ENCODE assay signal across 2 cellular contexts in the genomic region with DNA sequence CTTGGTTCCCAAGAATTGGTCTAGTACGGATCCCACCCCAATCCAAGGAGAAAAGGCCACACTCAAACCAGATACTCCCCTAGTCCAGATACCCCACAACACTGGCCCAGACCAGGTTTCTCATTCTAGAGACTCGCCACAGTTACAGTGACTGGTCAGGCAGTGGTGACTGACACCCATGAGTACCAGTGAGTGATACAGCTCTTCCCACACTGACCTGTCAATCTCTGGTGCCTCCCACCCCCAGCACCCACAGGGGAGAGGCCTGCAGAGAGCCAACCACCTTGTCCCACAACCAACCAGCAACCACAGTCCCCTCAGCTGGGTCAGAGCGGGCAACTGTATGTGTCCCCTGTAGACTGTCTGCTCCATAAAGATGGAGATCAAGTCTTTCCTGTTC.
TF ChIP-seq lines count a peak whose summit lies in the region.

No MANE protein-coding gene starts in this region.

TF ChIP-seq in SK-N-SH, 30 proteins besides CTCF, POLR2A, EP300 and RAD21:
- TF ChIP-seq, protein P1, sequence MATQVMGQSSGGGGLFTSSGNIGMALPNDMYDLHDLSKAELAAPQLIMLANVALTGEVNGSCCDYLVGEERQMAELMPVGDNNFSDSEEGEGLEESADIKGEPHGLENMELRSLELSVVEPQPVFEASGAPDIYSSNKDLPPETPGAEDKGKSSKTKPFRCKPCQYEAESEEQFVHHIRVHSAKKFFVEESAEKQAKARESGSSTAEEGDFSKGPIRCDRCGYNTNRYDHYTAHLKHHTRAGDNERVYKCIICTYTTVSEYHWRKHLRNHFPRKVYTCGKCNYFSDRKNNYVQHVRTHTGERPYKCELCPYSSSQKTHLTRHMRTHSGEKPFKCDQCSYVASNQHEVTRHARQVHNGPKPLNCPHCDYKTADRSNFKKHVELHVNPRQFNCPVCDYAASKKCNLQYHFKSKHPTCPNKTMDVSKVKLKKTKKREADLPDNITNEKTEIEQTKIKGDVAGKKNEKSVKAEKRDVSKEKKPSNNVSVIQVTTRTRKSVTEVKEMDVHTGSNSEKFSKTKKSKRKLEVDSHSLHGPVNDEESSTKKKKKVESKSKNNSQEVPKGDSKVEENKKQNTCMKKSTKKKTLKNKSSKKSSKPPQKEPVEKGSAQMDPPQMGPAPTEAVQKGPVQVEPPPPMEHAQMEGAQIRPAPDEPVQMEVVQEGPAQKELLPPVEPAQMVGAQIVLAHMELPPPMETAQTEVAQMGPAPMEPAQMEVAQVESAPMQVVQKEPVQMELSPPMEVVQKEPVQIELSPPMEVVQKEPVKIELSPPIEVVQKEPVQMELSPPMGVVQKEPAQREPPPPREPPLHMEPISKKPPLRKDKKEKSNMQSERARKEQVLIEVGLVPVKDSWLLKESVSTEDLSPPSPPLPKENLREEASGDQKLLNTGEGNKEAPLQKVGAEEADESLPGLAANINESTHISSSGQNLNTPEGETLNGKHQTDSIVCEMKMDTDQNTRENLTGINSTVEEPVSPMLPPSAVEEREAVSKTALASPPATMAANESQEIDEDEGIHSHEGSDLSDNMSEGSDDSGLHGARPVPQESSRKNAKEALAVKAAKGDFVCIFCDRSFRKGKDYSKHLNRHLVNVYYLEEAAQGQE (IDR thresholded peaks at IDR 0.05; ENCODE audit: low read depth, low read length) = no peak
- TF ChIP-seq, protein P2, sequence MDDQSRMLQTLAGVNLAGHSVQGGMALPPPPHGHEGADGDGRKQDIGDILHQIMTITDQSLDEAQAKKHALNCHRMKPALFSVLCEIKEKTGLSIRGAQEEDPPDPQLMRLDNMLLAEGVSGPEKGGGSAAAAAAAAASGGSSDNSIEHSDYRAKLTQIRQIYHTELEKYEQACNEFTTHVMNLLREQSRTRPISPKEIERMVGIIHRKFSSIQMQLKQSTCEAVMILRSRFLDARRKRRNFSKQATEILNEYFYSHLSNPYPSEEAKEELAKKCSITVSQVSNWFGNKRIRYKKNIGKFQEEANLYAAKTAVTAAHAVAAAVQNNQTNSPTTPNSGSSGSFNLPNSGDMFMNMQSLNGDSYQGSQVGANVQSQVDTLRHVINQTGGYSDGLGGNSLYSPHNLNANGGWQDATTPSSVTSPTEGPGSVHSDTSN (IDR thresholded peaks at IDR 0.05) = peak; percentile 20; the same call in 1 of the 2 replicates
- no peak for TF ChIP-seq RFX5 (IDR thresholded peaks at IDR 0.05; ENCODE audit: low read length)
- no peak for TF ChIP-seq EZH2phosphoT487 (IDR thresholded peaks at IDR 0.05; ENCODE audit: borderline replicate concordance, low read depth)

TF ChIP-seq in SK-N-SH treated with all-trans-retinoic acid at 6 μM for 48 hours, 23 proteins besides CTCF, POLR2A, EP300 and RAD21 (continued from another document):
- TF ChIP-seq POU6F1 (CRISPR knock-in tag; IDR thresholded peaks at IDR 0.05; ENCODE audit: borderline replicate concordance, low read depth) = no peak
- TF ChIP-seq, protein P3, sequence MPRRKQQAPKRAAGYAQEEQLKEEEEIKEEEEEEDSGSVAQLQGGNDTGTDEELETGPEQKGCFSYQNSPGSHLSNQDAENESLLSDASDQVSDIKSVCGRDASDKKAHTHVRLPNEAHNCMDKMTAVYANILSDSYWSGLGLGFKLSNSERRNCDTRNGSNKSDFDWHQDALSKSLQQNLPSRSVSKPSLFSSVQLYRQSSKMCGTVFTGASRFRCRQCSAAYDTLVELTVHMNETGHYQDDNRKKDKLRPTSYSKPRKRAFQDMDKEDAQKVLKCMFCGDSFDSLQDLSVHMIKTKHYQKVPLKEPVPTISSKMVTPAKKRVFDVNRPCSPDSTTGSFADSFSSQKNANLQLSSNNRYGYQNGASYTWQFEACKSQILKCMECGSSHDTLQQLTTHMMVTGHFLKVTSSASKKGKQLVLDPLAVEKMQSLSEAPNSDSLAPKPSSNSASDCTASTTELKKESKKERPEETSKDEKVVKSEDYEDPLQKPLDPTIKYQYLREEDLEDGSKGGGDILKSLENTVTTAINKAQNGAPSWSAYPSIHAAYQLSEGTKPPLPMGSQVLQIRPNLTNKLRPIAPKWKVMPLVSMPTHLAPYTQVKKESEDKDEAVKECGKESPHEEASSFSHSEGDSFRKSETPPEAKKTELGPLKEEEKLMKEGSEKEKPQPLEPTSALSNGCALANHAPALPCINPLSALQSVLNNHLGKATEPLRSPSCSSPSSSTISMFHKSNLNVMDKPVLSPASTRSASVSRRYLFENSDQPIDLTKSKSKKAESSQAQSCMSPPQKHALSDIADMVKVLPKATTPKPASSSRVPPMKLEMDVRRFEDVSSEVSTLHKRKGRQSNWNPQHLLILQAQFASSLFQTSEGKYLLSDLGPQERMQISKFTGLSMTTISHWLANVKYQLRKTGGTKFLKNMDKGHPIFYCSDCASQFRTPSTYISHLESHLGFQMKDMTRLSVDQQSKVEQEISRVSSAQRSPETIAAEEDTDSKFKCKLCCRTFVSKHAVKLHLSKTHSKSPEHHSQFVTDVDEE (CRISPR knock-in tag; IDR thresholded peaks at IDR 0.05) = no peak
- no peak for TF ChIP-seq ZNF565 (CRISPR knock-in tag; conservative IDR thresholded peaks at IDR 0.05; ENCODE audit: low read depth)
- TF ChIP-seq CSDC2 (CRISPR knock-in tag; IDR thresholded peaks at IDR 0.05) = no peak
- no peak for TF ChIP-seq ZC3H10 (CRISPR knock-in tag; IDR thresholded peaks at IDR 0.05)
- no peak for TF ChIP-seq TCF4 (CRISPR knock-in tag; IDR thresholded peaks at IDR 0.05; ENCODE audit: borderline replicate concordance)
- TF ChIP-seq, protein P4, sequence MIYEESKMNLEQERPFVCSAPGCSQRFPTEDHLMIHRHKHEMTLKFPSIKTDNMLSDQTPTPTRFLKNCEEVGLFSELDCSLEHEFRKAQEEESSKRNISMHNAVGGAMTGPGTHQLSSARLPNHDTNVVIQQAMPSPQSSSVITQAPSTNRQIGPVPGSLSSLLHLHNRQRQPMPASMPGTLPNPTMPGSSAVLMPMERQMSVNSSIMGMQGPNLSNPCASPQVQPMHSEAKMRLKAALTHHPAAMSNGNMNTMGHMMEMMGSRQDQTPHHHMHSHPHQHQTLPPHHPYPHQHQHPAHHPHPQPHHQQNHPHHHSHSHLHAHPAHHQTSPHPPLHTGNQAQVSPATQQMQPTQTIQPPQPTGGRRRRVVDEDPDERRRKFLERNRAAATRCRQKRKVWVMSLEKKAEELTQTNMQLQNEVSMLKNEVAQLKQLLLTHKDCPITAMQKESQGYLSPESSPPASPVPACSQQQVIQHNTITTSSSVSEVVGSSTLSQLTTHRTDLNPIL (CRISPR knock-in tag; IDR thresholded peaks at IDR 0.05; ENCODE audit: low read depth) = no peak
